1 cellular context compared by ENCODE assay signal in the genomic region with DNA sequence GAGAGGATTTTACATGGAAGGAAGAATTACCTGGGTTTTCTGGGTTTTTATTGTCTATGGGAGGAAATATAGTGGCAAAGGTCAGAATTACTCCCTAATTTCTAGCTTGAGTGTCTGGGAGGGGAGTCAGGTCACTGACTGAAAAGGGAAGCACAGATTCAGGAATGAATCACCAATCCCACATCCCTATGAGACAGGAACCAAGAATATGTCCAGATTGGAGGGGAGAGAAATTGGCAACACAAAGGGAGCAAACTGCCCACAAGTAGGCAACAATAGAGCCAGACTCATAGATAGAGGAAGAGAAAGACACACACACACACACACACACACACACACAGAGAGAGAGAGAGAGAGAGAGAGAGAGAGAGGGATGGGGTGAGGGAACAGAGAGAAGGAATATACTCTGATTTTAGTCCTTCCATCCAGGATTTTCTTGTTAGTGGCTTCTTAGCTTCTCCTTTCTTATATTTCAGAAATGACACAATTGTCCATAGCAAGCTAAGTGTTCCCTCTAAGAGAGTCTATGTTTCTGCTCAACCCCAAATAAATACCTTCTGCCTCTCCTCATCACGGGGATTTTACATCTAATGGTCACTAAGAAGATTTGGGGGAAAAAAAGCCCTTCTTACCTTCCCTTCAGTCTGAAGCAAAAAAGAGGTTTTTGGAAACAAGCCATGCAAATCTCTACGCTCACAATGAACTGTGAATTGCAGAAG.
TF ChIP-seq lines count a peak whose summit lies in the region.

No MANE protein-coding gene starts in this region.

TF ChIP-seq in HepG2, 621 proteins besides CTCF, POLR2A, EP300 and RAD21 (continued from another document):
- no peak for TF ChIP-seq ZBTB49 (CRISPR knock-in tag; IDR thresholded peaks at IDR 0.05; ENCODE audit: borderline replicate concordance)
- no peak for TF ChIP-seq ZBTB25 (CRISPR knock-in tag; IDR thresholded peaks at IDR 0.05)
- TF ChIP-seq ZNF737 (CRISPR knock-in tag; IDR thresholded peaks at IDR 0.05; ENCODE audit: borderline replicate concordance) = no peak
- TF ChIP-seq, protein P1, sequence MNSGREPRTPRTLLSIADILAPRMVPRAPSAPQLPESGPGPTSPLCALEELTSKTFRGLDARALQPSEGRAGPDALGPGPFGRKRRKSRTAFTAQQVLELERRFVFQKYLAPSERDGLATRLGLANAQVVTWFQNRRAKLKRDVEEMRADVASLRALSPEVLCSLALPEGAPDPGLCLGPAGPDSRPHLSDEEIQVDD (CRISPR knock-in tag; IDR thresholded peaks at IDR 0.05; ENCODE audit: borderline replicate concordance) = no peak
